In the genomic region with DNA sequence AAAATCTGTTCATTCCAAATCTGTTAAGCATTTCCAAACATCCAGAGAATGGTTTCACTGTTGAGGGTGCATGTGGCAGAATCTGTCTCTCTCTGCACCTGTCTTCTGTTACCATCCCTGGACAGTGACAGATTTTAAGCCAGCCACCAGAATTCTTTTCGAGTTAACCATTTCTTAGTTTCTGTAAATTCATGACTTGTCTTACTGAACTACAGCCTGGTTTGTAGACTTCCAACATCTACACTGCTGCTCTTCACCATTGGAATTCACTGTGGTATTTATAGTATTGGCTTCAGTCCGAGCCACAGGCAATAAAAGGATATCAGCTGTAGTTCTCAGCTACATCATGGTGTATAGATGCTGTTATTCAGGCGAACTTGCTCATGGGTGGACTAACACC, we compare ENCODE assay signal across 16 cellular contexts. TPM values are rescaled to one million over a fixed set of nuclear protein-coding genes. Genes with fewer than 3 reads are reported as not detected.
DNase-seq lines count a peak whose midpoint lies in the region; ATAC-seq, FAIRE-seq and TF ChIP-seq lines count a peak whose summit lies in the region.
"Had no signal": no experiment of that assay in that cellular context is flagged by ENCODE, and none has a peak within 500 bp of the region (broad histone marks: within the 10 kb centered on the region; RNA-seq: fewer than 3 reads in every experiment).

No MANE protein-coding gene starts in this region.

- no peaks in the 10 kb centered on the region for H3K9me3 ChIP-seq in A549
- H3K9me3 ChIP-seq in mucosa of descending colon = no peaks in the 10 kb centered on the region
- no peaks in the 10 kb centered on the region for H3K9me3 ChIP-seq in suprapubic skin
- H3K9me3 ChIP-seq: BE2C, esophagus muscularis mucosa, ovary, vagina had no signal

- DNase-seq in A549 (ENCODE audit: low read depth in 1 of 2, low spot score in 1 of 2) (no peak), GM03348 (ENCODE audit: low spot score) (peak; percentile 67), fibroblast of peridontal ligament (ENCODE audit: extremely low read depth) (peak; percentile 24), mucosa of descending colon (peak in 1 of 3 donors; percentile 44), kidney tubule cell (ENCODE audit: low spot score) (no peak), suprapubic skin (ENCODE audit: low spot score in 2 of 2) (no peak)
- DNase-seq in activated CD4-positive, CD25-positive, alpha-beta regulatory T cell treated with anti-CD3 and anti-CD28 coated beads, Interleukin-2, amount 50 U/mL, for 72 hours = no peak
- DNase-seq: activated gamma-delta T cell treated with Interleukin-2 at 50 U/mL for 16 hours, BE2C, H9, ovary, SIG-M5 had no signal

- no peak for TF ChIP-seq POLR2A in A549 (IDR thresholded peaks at IDR 0.05; ENCODE audit: low read length)
- TF ChIP-seq POLR2A in suprapubic skin (IDR thresholded peaks at IDR 0.05) = no peak

- H3K27ac ChIP-seq in A549 = no peak overlapping the region
- H3K27ac ChIP-seq in suprapubic skin = no peak overlapping the region
- H3K27ac ChIP-seq: ovary, vagina had no signal

- no peak overlapping the region for H3K4me2 ChIP-seq in A549

- peak; percentile 56 for FAIRE-seq in A549 (lab: Jason Lieb, UNC)
- FAIRE-seq: D721Med had no signal

- H3K4me3 ChIP-seq in A549 = no peak overlapping the region
- no peak overlapping the region for H3K4me3 ChIP-seq in mucosa of descending colon
- H3K4me3 ChIP-seq in suprapubic skin = no peak overlapping the region
- H3K4me3 ChIP-seq: esophagus muscularis mucosa, ovary, vagina had no signal

- TF ChIP-seq RAD21 in A549 (conservative IDR thresholded peaks at IDR 0.05 in 1 of 2, IDR thresholded peaks at IDR 0.05 in 1 of 2) = no peak

- ATAC-seq in A549 (no peak), mucosa of descending colon (peak; percentile 58), HG03025 (IDR thresholded peaks at IDR 0.05; ENCODE audit: low FRiP score, unreplicated experiment) (no peak)

- no peak for TF ChIP-seq CTCF in A549 (IDR thresholded peaks at IDR 0.05)
- TF ChIP-seq CTCF in mucosa of descending colon (IDR thresholded peaks at IDR 0.05) = no peak
- no peak for TF ChIP-seq CTCF in suprapubic skin (IDR thresholded peaks at IDR 0.05)

- intact Hi-C loops in mucosa of descending colon (cut with DNase I, micrococcal nuclease) = no loop called here

- TF ChIP-seq EP300 in A549 (IDR thresholded peaks at IDR 0.05) (no peak), suprapubic skin (IDR thresholded peaks at IDR 0.05) (no peak)

- H3K27me3 ChIP-seq in suprapubic skin = no peaks in the 10 kb centered on the region
- H3K27me3 ChIP-seq: BE2C, esophagus muscularis mucosa, ovary, vagina had no signal

- H3K4me1 ChIP-seq in A549 = peaks cover 5% of the 10 kb centered on the region
- H3K4me1 ChIP-seq in mucosa of descending colon (ENCODE audit: low read depth) = no peaks in the 10 kb centered on the region
- peaks cover 5% of the 10 kb centered on the region for H3K4me1 ChIP-seq in suprapubic skin
- H3K4me1 ChIP-seq: BE2C had no signal

- H3K36me3 ChIP-seq in mucosa of descending colon (ENCODE audit: low read depth) (no peaks in the 10 kb centered on the region), suprapubic skin (peaks cover 37% of the 10 kb centered on the region)
- H3K36me3 ChIP-seq: ovary had no signal

- WGBS in A549 (ENCODE audit: missing lambda C conversion rate) = 83% methylated on average over 3 of the region's 3 CpGs
- 69% methylated on average over 3 of the region's 3 CpGs for WGBS in suprapubic skin

- CTCF ChIA-PET in A549 (lab: Yijun Ruan, JAX) = interaction anchor here (2.2 kb wide), 1 partner anchor 48 kb away, joined by 6 read pairs; a partner anchor contains a TSS

- POLR2A ChIA-PET in A549 (lab: Yijun Ruan, JAX) = no interaction called here

TF ChIP-seq in A549, 52 proteins besides CTCF, POLR2A, EP300 and RAD21:
- TF ChIP-seq CEBPB (IDR thresholded peaks at IDR 0.05) (no peak), ESRRA (IDR thresholded peaks at IDR 0.05; ENCODE audit: borderline replicate concordance, low read length) (no peak), MAFK (IDR thresholded peaks at IDR 0.05; ENCODE audit: partially characterized antibody) (no peak), FOSB (CRISPR knock-in tag; IDR thresholded peaks at IDR 0.05) (0 out of 2 replicates have a peak, but pooled peaks have one; percentile 40), POLR2AphosphoS2 (conservative IDR thresholded peaks at IDR 0.05; ENCODE audit: low read length) (no peak)

RNA-seq across cellular contexts. Expression of a gene that starts 47.6 kb away (rescaled TPM):
- polyA plus RNA-seq in A549 (2011; rRNA removed) = 46.1 and 49.6 TPM in 2 replicates
- 10.9 and 14.3 TPM in 2 replicates for polyA plus RNA-seq in A549 (2012; cell fraction: cytosol; rRNA removed)
- 15.4 and 17.7 TPM in 2 replicates for polyA plus RNA-seq in A549 (2012; cell fraction: nucleus; rRNA removed)
- 45.1 to 55.4 TPM (median 48.8 TPM) in 3 replicates for polyA plus RNA-seq in A549 (2017; fragmentation: RNase III; extraction: RNeasy Plus Mini Kit Qiagen cat#74134 plus additional on column Dnase treatment)
- polyA minus RNA-seq in A549 (2011; rRNA and poly(A)+ RNA removed) = 41.5 and 51.0 TPM in 2 replicates
- total RNA-seq in mucosa of descending colon = 10 to 100 TPM; 52.6 to 55.7 (median 53.1) TPM
- 10 to 100 TPM; 24.0 to 54.2 (median 47.6) TPM for total RNA-seq in suprapubic skin

Comparison
In these comparisons a context has a peak if more than half of its experiments do, and no peak if none do; other contexts are left out.
1. DNase-seq: peak in GM03348 (single experiment) and fibroblast of peridontal ligament (single experiment); none in A549 (0 of 2), activated CD4-positive, CD25-positive, alpha-beta regulatory T cell treated with anti-CD3 and anti-CD28 coated beads, Interleukin-2, amount 50 U/mL, for 72 hours (single experiment), kidney tubule cell (single experiment) and suprapubic skin (0 of 2).